8 cellular contexts compared by ENCODE assay signal in genomic region chr12:32918890-32919791, GRCh38. TPM values are rescaled to one million over a fixed set of nuclear protein-coding genes. Genes with fewer than 3 reads are reported as not detected.
DNase-seq lines count a peak whose midpoint lies in the region; ATAC-seq and TF ChIP-seq lines count a peak whose summit lies in the region.

No MANE protein-coding gene starts in this region.

- no peaks in the 10 kb centered on the region for H4K20me1 ChIP-seq in osteoblast (ENCODE audit: insufficient read depth, low read length)

- H3K27me3 ChIP-seq in colonic mucosa (no peaks in the 10 kb centered on the region), osteoblast (ENCODE audit: insufficient read depth, low read length) (no peaks in the 10 kb centered on the region)

- ATAC-seq in GM21786 (IDR thresholded peaks at IDR 0.05; ENCODE audit: unreplicated experiment), result peak; percentile 50

- no peak overlapping the region for H3K4me2 ChIP-seq in osteoblast (ENCODE audit: insufficient read depth, low read length)

- H3K9me3 Mint-ChIP-seq in nephron, result no peaks in the 10 kb centered on the region

- H3K4me1 Mint-ChIP-seq in nephron, result no peaks in the 10 kb centered on the region

- no peaks in the 10 kb centered on the region for H3K36me3 ChIP-seq in colonic mucosa
- no peaks in the 10 kb centered on the region for H3K36me3 ChIP-seq in osteoblast (ENCODE audit: insufficient read depth, low read length)

- no peak overlapping the region for H2AFZ ChIP-seq in osteoblast (ENCODE audit: low read length)

- H3K9ac ChIP-seq in colonic mucosa (ENCODE audit: low read depth in 2 of 2, low read length in 2 of 2), result no peak overlapping the region

- no peak overlapping the region for H3K27ac Mint-ChIP-seq in nephron

- H3K79me2 ChIP-seq in osteoblast (ENCODE audit: insufficient read depth, low read length), result no peaks in the 10 kb centered on the region

- intact Hi-C loops in colonic mucosa (cut with DNase I), result loop anchor here (5.0 kb wide), 1 partner anchor 142 kb away; no protein-coding TSS in a partner anchor

- TF ChIP-seq CTCF in AG10803 (conservative IDR thresholded peaks at IDR 0.05; ENCODE audit: low read length) (peak; percentile 19; the same call in 1 of the 2 replicates), colonic mucosa (IDR thresholded peaks at IDR 0.05) (peak; percentile 31), nephron (IDR thresholded peaks at IDR 0.05; ENCODE audit: unreplicated experiment in 3 of 3) (peak; percentile 69 to 75 (median 70)), osteoblast (IDR thresholded peaks at IDR 0.05; ENCODE audit: extremely low read depth, low read depth, low read length) (no peak)

- H3K36me3 Mint-ChIP-seq in nephron (ENCODE audit: low read depth), result no peaks in the 10 kb centered on the region

- no peak overlapping the region for H3K27ac ChIP-seq in colonic mucosa
- no peak overlapping the region for H3K27ac ChIP-seq in osteoblast (ENCODE audit: low read depth, low read length)

- no peak overlapping the region for H3K4me3 Mint-ChIP-seq in nephron

- DNase-seq in AG10803 (ENCODE audit: low read depth), result no peak
- peak; percentile 27 for DNase-seq in NCI-H2171 (lab: John Stamatoyannopoulos, UW)
- no peak for DNase-seq in colonic mucosa
- DNase-seq in activated CD8-positive, alpha-beta memory T cell treated with anti-CD3 and anti-CD28 coated beads for 24 hours, result no peak
- no peak for DNase-seq in osteoblast (ENCODE audit: insufficient read length, low spot score, missing footprints)
- DNase-seq in DMS79 (lab: John Stamatoyannopoulos, UW), result no peak

- H3K9me3 ChIP-seq in colonic mucosa (no peaks in the 10 kb centered on the region), osteoblast (ENCODE audit: low read depth, low read length) (peaks cover 3% of the 10 kb centered on the region)

- no peaks in the 10 kb centered on the region for H3K27me3 Mint-ChIP-seq in nephron (ENCODE audit: low read depth)

- no peak overlapping the region for H3K4me3 ChIP-seq in AG10803 (ENCODE audit: low read length)
- no peak overlapping the region for H3K4me3 ChIP-seq in colonic mucosa
- no peak overlapping the region for H3K4me3 ChIP-seq in osteoblast (ENCODE audit: insufficient read depth, low read length)

- H3K4me1 ChIP-seq in colonic mucosa (no peaks in the 10 kb centered on the region), osteoblast (ENCODE audit: insufficient read depth, low read length) (no peaks in the 10 kb centered on the region)

RNA-seq across cellular contexts. Expression of gene PKP2, which starts 22.6 kb away (rescaled TPM):
- total RNA-seq in colonic mucosa (100 to 1,000 TPM; 130 to 187 TPM), osteoblast (under 0.01 and 0.29 TPM in 2 replicates)

Comparison
In these comparisons a context has a peak if more than half of its experiments do, and no peak if none do; other contexts are left out.
1. RNA of gene PKP2, which starts 22.6 kb away (total RNA-seq): 130 to 187 TPM in colonic mucosa; under 0.01 to 0.29 TPM in osteoblast; every median in the first group is over 100 times any median in the second.